27 cellular contexts compared by ENCODE assay signal in genomic region chr22:38012604-38013072, GRCh38. TPM values are rescaled to one million over a fixed set of nuclear protein-coding genes. Genes with fewer than 3 reads are reported as not detected.
A peak's percentile ranks its signal among the peaks of the same experiment; 100 is the strongest.
DNase-seq lines count a peak whose midpoint lies in the region; ATAC-seq, FAIRE-seq and TF ChIP-seq lines count a peak whose summit lies in the region.
"Had no signal": no experiment of that assay in that cellular context is flagged by ENCODE, and none has a peak within 500 bp of the region (broad histone marks: within the 10 kb centered on the region; RNA-seq: fewer than 3 reads in every experiment).

No MANE protein-coding gene starts in this region.

- POLR2A ChIA-PET in endothelial cell of umbilical vein (lab: Charles Lee): no interaction called here

- no peaks in the 10 kb centered on the region for H3K27me3 Mint-ChIP-seq in stimulated activated naive B cell treated with anti-CD40 and anti-IgM and Interleukin-4, amounts not matched to agents 10 μg/mL and 1 μg/mL and 100 μg/mL, for 72 hours

- peak; percentile 60 for FAIRE-seq in endothelial cell of umbilical vein (lab: Jason Lieb, UNC)
- FAIRE-seq: A549, D721Med, frontal cortex, GM12878, GM19239 had no signal

- CTCF ChIA-PET in endothelial cell of umbilical vein (lab: Charles Lee): interaction anchor here (1.1 kb wide), 1 partner anchor 13 kb away, joined by 3 read pairs; no protein-coding TSS in a partner anchor

- peak overlapping the region; percentile 63 for H2AFZ ChIP-seq in endothelial cell of umbilical vein (ENCODE audit: low read depth, low read length)
- H2AFZ ChIP-seq: GM23338 had no signal

- H3K27me3 ChIP-seq in endothelial cell of umbilical vein (ENCODE audit: control insufficient read depth in 2 of 2, insufficient read depth in 2 of 2, low read length in 2 of 2): no peaks in the 10 kb centered on the region
- H3K27me3 ChIP-seq: Peyer's patch, testis had no signal

- no peak for ATAC-seq in GM19463 (IDR thresholded peaks at IDR 0.05; ENCODE audit: unreplicated experiment)
- ATAC-seq in stimulated activated naive B cell treated with anti-CD40 and anti-IgM and Interleukin-4, amounts not matched to agents 10 μg/mL and 1 μg/mL and 100 μg/mL, for 72 hours (replicated peaks): no peak
- ATAC-seq: A549, GM12878, GM23338 had no signal

- peaks cover 12% of the 10 kb centered on the region for H3K4me1 ChIP-seq in endothelial cell of umbilical vein (ENCODE audit: control insufficient read depth, extremely low read depth, insufficient read depth, low read length)
- H3K4me1 ChIP-seq: A549 had no signal

- H3K9me3 Mint-ChIP-seq in stimulated activated naive B cell treated with anti-CD40 and anti-IgM and Interleukin-4, amounts not matched to agents 10 μg/mL and 1 μg/mL and 100 μg/mL, for 72 hours: no peaks in the 10 kb centered on the region
- H3K9me3 Mint-ChIP-seq: GM23338 had no signal

- H3K4me3 ChIP-seq in endothelial cell of umbilical vein (replicated peaks in 1 of 3; ENCODE audit: insufficient read depth in 1 of 3, low read depth in 1 of 3, low read length in 3 of 3): no peak overlapping the region
- H3K4me3 ChIP-seq: A549, GM12878, GM23338, Peyer's patch, testis had no signal

- no peak overlapping the region for H3K9ac ChIP-seq in endothelial cell of umbilical vein (replicated peaks; ENCODE audit: extremely low read depth, insufficient read depth, low read length)

- no peaks in the 10 kb centered on the region for H4K20me1 ChIP-seq in endothelial cell of umbilical vein (replicated peaks; ENCODE audit: control insufficient read depth, extremely low read depth, insufficient read depth, low read length)

- intact Hi-C loops in endothelial cell of umbilical vein (cut with micrococcal nuclease): no loop called here

- no peaks in the 10 kb centered on the region for H3K36me3 Mint-ChIP-seq in stimulated activated naive B cell treated with anti-CD40 and anti-IgM and Interleukin-4, amounts not matched to agents 10 μg/mL and 1 μg/mL and 100 μg/mL, for 72 hours

- no peaks in the 10 kb centered on the region for H3K79me2 ChIP-seq in endothelial cell of umbilical vein (ENCODE audit: control insufficient read depth, insufficient read depth, low read length)

- H3K27ac Mint-ChIP-seq in stimulated activated naive B cell treated with anti-CD40 and anti-IgM and Interleukin-4, amounts not matched to agents 10 μg/mL and 1 μg/mL and 100 μg/mL, for 72 hours: no peak overlapping the region
- H3K27ac Mint-ChIP-seq: GM23338 had no signal

- H3K27ac ChIP-seq in endothelial cell of umbilical vein (ENCODE audit: insufficient read depth, low read depth, low read length): no peak overlapping the region
- H3K27ac ChIP-seq: A549, Peyer's patch, VCaP had no signal

- H3K36me3 ChIP-seq in endothelial cell of umbilical vein (ENCODE audit: control insufficient read depth in 2 of 2, extremely low read depth in 1 of 2, insufficient read depth in 2 of 2, low read length in 2 of 2): no peaks in the 10 kb centered on the region
- H3K36me3 ChIP-seq: Peyer's patch had no signal

- TF ChIP-seq CTCF in endothelial cell of umbilical vein (IDR thresholded peaks at IDR 0.05; ENCODE audit: extremely low read depth in 1 of 2, insufficient read depth in 1 of 2, low read depth in 1 of 2, low read length in 2 of 2): no peak

- no peaks in the 10 kb centered on the region for H3K9me3 ChIP-seq in endothelial cell of umbilical vein (replicated peaks; ENCODE audit: control insufficient read depth, insufficient read depth, low read length)
- H3K9me3 ChIP-seq: A549, Peyer's patch, testis had no signal

- no peaks in the 10 kb centered on the region for H3K9me1 ChIP-seq in endothelial cell of umbilical vein (replicated peaks; ENCODE audit: control insufficient read depth, extremely low read depth, insufficient read depth, low read length)

- no peak overlapping the region for H3K4me3 Mint-ChIP-seq in stimulated activated naive B cell treated with anti-CD40 and anti-IgM and Interleukin-4, amounts not matched to agents 10 μg/mL and 1 μg/mL and 100 μg/mL, for 72 hours
- H3K4me3 Mint-ChIP-seq: GM23338 had no signal

- peaks cover 0 to 2% of the 10 kb centered on the region in 2 donors for H3K4me1 Mint-ChIP-seq in stimulated activated naive B cell treated with anti-CD40 and anti-IgM and Interleukin-4, amounts not matched to agents 10 μg/mL and 1 μg/mL and 100 μg/mL, for 72 hours
- H3K4me1 Mint-ChIP-seq: GM23338 had no signal

- dilution Hi-C loops in endothelial cell of umbilical vein (cut with MboI; ENCODE audit: extremely low pct_ligation_motif_present, low sequenced_read_pairs): no loop called here

- BruUV-seq in endothelial cell of umbilical vein (replicated peaks; lab: Mats Ljungman, UMichigan): no TSS peak

- no peak for TF ChIP-seq POLR2A in endothelial cell of umbilical vein (IDR thresholded peaks at IDR 0.05; ENCODE audit: low read depth, low read length)

- DNase-seq in EL (peak; percentile 30), amniotic epithelial cell (ENCODE audit: low read depth) (peak; percentile 30), endothelial cell of umbilical vein (ENCODE audit: low read depth, low spot score) (peak; percentile 37), myocyte (ENCODE audit: low read depth) (peak; percentile 73), NCI-H1694 (lab: John Stamatoyannopoulos, UW) (no peak), DMS53 treated with DMSO at 0.1 percent for 48 hours (lab: John Stamatoyannopoulos, UW; ENCODE audit: unreplicated experiment) (no peak)
- DNase-seq in stimulated activated naive B cell treated with anti-CD40 and anti-IgM and Interleukin-4, amounts not matched to agents 10 μg/mL and 1 μg/mL and 100 μg/mL, for 72 hours: no peak
- DNase-seq: activated CD8-positive, alpha-beta memory T cell treated with anti-CD3 and anti-CD28 coated beads, Interleukin-2, amount 50 U/mL, for 48 hours; activated effector memory CD4-positive, alpha-beta T cell treated with Interleukin-2 at 50 U/mL for 16 hours; cerebellar nuclear complex; kidney glomerular epithelial cell; NCI-H1092 treated with DMSO at 0.1 percent for 48 hours; NCI-H510A treated with DMSO at 0.1 percent for 48 hours; Peyer's patch; stimulated activated CD4-positive, alpha-beta T cell treated with anti-CD3 and anti-CD28 coated beads, Interleukin-15, amount 100 ng/mL, for 24 hours; T-helper 2 cell; testis had no signal

- peak overlapping the region; percentile 33 for H3K4me2 ChIP-seq in endothelial cell of umbilical vein (ENCODE audit: insufficient read depth, low read length)
- H3K4me2 ChIP-seq: A549, GM23338 had no signal

TF ChIP-seq in endothelial cell of umbilical vein, 7 proteins besides CTCF, POLR2A, EP300 and RAD21:
- TF ChIP-seq JUN (IDR thresholded peaks at IDR 0.05; ENCODE audit: borderline replicate concordance, insufficient read depth, insufficient read length, low read depth) (no peak), FOS (IDR thresholded peaks at IDR 0.05; ENCODE audit: borderline replicate concordance, insufficient read depth, low read length) (peak; percentile 23)

RNA-seq across cellular contexts. Expression of gene SOX10, which starts 28.3 kb away (rescaled TPM):
- total RNA-seq in endothelial cell of umbilical vein: not detected in 2 replicates
- not detected in 2 replicates for polyA plus RNA-seq in endothelial cell of umbilical vein
- not detected in 2 replicates for polyA plus RNA-seq in endothelial cell of umbilical vein (2011; cell fraction: cytosol; rRNA removed)
- polyA plus RNA-seq in endothelial cell of umbilical vein (2011; cell fraction: nucleus; rRNA removed): not detected in 2 replicates
- polyA plus RNA-seq in endothelial cell of umbilical vein (2012): not detected in 2 replicates
- polyA minus RNA-seq in endothelial cell of umbilical vein: not detected in 2 replicates
- not detected for polyA minus RNA-seq in endothelial cell of umbilical vein (2011; cell fraction: cytosol; rRNA and poly(A)+ RNA removed)
- not detected in 2 replicates for polyA minus RNA-seq in endothelial cell of umbilical vein (2011; cell fraction: nucleus; rRNA and poly(A)+ RNA removed)
- total RNA-seq in myocyte: not detected in 2 replicates
- polyA plus RNA-seq in myocyte (2012): 0.09 TPM
- total RNA-seq: GM12878, HT-29 had no signal
- polyA plus RNA-seq: A549, BJ had no signal

RNA-seq across cellular contexts. Expression of gene PICK1, which starts 44.6 kb away (rescaled TPM):
- total RNA-seq in endothelial cell of umbilical vein (18.0 and 18.5 TPM in 2 replicates), myocyte (6.3 and 8.7 TPM in 2 replicates)
- 18.8 and 20.8 TPM in 2 replicates for polyA plus RNA-seq in endothelial cell of umbilical vein
- 13.5 and 19.5 TPM in 2 replicates for polyA plus RNA-seq in endothelial cell of umbilical vein (2011; cell fraction: cytosol; rRNA removed)
- polyA plus RNA-seq in endothelial cell of umbilical vein (2011; cell fraction: nucleus; rRNA removed): 71.5 and 71.9 TPM in 2 replicates
- 5.3 and 7.7 TPM in 2 replicates for polyA plus RNA-seq in endothelial cell of umbilical vein (2012)
- 24.9 and 25.1 TPM in 2 replicates for polyA minus RNA-seq in endothelial cell of umbilical vein
- polyA minus RNA-seq in endothelial cell of umbilical vein (2011; cell fraction: cytosol; rRNA and poly(A)+ RNA removed): 9.7 TPM
- polyA minus RNA-seq in endothelial cell of umbilical vein (2011; cell fraction: nucleus; rRNA and poly(A)+ RNA removed): 11.1 and 11.5 TPM in 2 replicates
- polyA plus RNA-seq in myocyte (2012): 6.0 TPM

RNA-seq across cellular contexts. Expression of gene POLR2F, which starts 59.1 kb away (rescaled TPM):
- total RNA-seq in endothelial cell of umbilical vein (98.3 and 106 TPM in 2 replicates), myocyte (40.9 and 43.5 TPM in 2 replicates)
- 112 and 133 TPM in 2 replicates for polyA plus RNA-seq in endothelial cell of umbilical vein
- polyA plus RNA-seq in endothelial cell of umbilical vein (2011; cell fraction: cytosol; rRNA removed): 164 and 172 TPM in 2 replicates
- 54.0 and 58.7 TPM in 2 replicates for polyA plus RNA-seq in endothelial cell of umbilical vein (2011; cell fraction: nucleus; rRNA removed)
- polyA plus RNA-seq in endothelial cell of umbilical vein (2012): 122 and 156 TPM in 2 replicates
- polyA minus RNA-seq in endothelial cell of umbilical vein: 27.1 and 33.5 TPM in 2 replicates
- polyA minus RNA-seq in endothelial cell of umbilical vein (2011; cell fraction: cytosol; rRNA and poly(A)+ RNA removed): 48.6 TPM
- 5.3 and 10.9 TPM in 2 replicates for polyA minus RNA-seq in endothelial cell of umbilical vein (2011; cell fraction: nucleus; rRNA and poly(A)+ RNA removed)
- polyA plus RNA-seq in myocyte (2012): 141 TPM

RNA-seq across cellular contexts. Expression of gene C22orf23, which starts 59.2 kb away (rescaled TPM):
- total RNA-seq in endothelial cell of umbilical vein: 0.44 and 0.46 TPM in 2 replicates
- 0.23 and 0.43 TPM in 2 replicates for polyA plus RNA-seq in endothelial cell of umbilical vein
- polyA plus RNA-seq in endothelial cell of umbilical vein (2011; cell fraction: cytosol; rRNA removed): 0.30 and 0.34 TPM in 2 replicates
- 0.36 and 0.56 TPM in 2 replicates for polyA plus RNA-seq in endothelial cell of umbilical vein (2011; cell fraction: nucleus; rRNA removed)
- polyA plus RNA-seq in endothelial cell of umbilical vein (2012): 0.65 and 0.78 TPM in 2 replicates
- not detected in 2 replicates for polyA minus RNA-seq in endothelial cell of umbilical vein
- not detected for polyA minus RNA-seq in endothelial cell of umbilical vein (2011; cell fraction: cytosol; rRNA and poly(A)+ RNA removed)
- not detected in 2 replicates for polyA minus RNA-seq in endothelial cell of umbilical vein (2011; cell fraction: nucleus; rRNA and poly(A)+ RNA removed)
- 0.53 and 0.62 TPM in 2 replicates for total RNA-seq in myocyte
- polyA plus RNA-seq in myocyte (2012): 7.4 TPM
- total RNA-seq: HT-29 had no signal
- polyA plus RNA-seq: GM23338 had no signal

Comparison
In these comparisons a context has a peak if more than half of its experiments do, and no peak if none do; other contexts are left out.
1. DNase-seq: peak in EL (single experiment), amniotic epithelial cell (single experiment), endothelial cell of umbilical vein (single experiment) and myocyte (single experiment); none in stimulated activated naive B cell treated with anti-CD40 and anti-IgM and Interleukin-4, amounts not matched to agents 10 μg/mL and 1 μg/mL and 100 μg/mL, for 72 hours (single experiment), NCI-H1694 (single experiment) and DMS53 treated with DMSO at 0.1 percent for 48 hours (single experiment).